Comparison of ENCODE assay signal across 8 cellular contexts in genomic region chr4:183503497-183504063, GRCh38. TPM values are rescaled to one million over a fixed set of nuclear protein-coding genes. Genes with fewer than 3 reads are reported as not detected.
A peak's percentile ranks its signal among the peaks of the same experiment; 100 is the strongest.
DNase-seq lines count a peak whose midpoint lies in the region; ATAC-seq and TF ChIP-seq lines count a peak whose summit lies in the region.

No MANE protein-coding gene starts in this region.

- H3K36me3 ChIP-seq in GM06990 (ENCODE audit: control insufficient read depth, insufficient read depth, low read length) (no peaks in the 10 kb centered on the region), PC-3 (ENCODE audit: low read depth, low read length) (no peaks in the 10 kb centered on the region), parathyroid adenoma (ENCODE audit: control insufficient read depth, insufficient read depth, low read length) (no peaks in the 10 kb centered on the region)

- peak; percentile 30 for DNase-seq in A172 (ENCODE audit: low spot score)
- no peak for DNase-seq in GM06990 (ENCODE audit: extremely low read depth, insufficient read length)
- peak; percentile 35 for DNase-seq in PC-3
- no peak for DNase-seq in epithelial cell of prostate (ENCODE audit: low read depth, low spot score)
- DNase-seq in RPMI8226: no peak
- DNase-seq in SKM-1 treated with dmso at 0.1 percent for 144 hours (lab: John Stamatoyannopoulos, UW; ENCODE audit: unreplicated experiment): no peak

- no peaks in the 10 kb centered on the region for H3F3A ChIP-seq in PC-3 (ENCODE audit: low read length, unreplicated experiment)

- H3K4me1 ChIP-seq in PC-3 (ENCODE audit: insufficient read depth, low read length): peaks cover 14% of the 10 kb centered on the region
- H3K4me1 ChIP-seq in parathyroid adenoma: no peaks in the 10 kb centered on the region

- CTCF ChIA-PET in PC-3 (lab: Charles Lee): interaction anchor here (0.9 kb wide), 1 partner anchor 97 kb away, joined by 3 read pairs; no protein-coding TSS in a partner anchor

- H3K4me3 ChIP-seq in GM06990 (replicated peaks; ENCODE audit: low read depth, low read length) (peak overlapping the region; percentile 89), PC-3 (ENCODE audit: low read length) (peak overlapping the region; percentile 93), parathyroid adenoma (ENCODE audit: low read depth, low read length) (peak overlapping the region; percentile 88)

- TF ChIP-seq CTCF in GM06990 (IDR thresholded peaks at IDR 0.05; ENCODE audit: insufficient read depth, low read length, poor library complexity, severe bottlenecking) (no peak), PC-3 (conservative IDR thresholded peaks at IDR 0.05; ENCODE audit: low read depth, low read length) (no peak), parathyroid adenoma (IDR thresholded peaks at IDR 0.05) (no peak)

- H2AFZ ChIP-seq in PC-3 (ENCODE audit: low read length) (peak overlapping the region; percentile 76), parathyroid adenoma (peak overlapping the region; percentile 81)

- POLR2A ChIA-PET in PC-3 (lab: Charles Lee; ENCODE audit: unreplicated experiment): no interaction called here

- intact Hi-C loops in PC-3 (cut with micrococcal nuclease): loop anchor here (1.0 to 10.0 kb wide), 4 partner anchors 31 to 134 kb away; partner anchors contain the start of gene CDKN2AIP

- H3K79me2 ChIP-seq in PC-3 (ENCODE audit: low read length) (peaks cover 52% of the 10 kb centered on the region), parathyroid adenoma (no peaks in the 10 kb centered on the region)

- H3K4me2 ChIP-seq in PC-3 (ENCODE audit: low read length) (peak overlapping the region; percentile 98), parathyroid adenoma (ENCODE audit: low read length) (peak overlapping the region; percentile 99)

- no peaks in the 10 kb centered on the region; the same call in 1 of the 2 replicates for H4K20me1 ChIP-seq in PC-3 (ENCODE audit: low read length)

- no peaks in the 10 kb centered on the region for H3K9me2 ChIP-seq in PC-3 (replicated peaks; ENCODE audit: low read length)

- H3K9me3 ChIP-seq in PC-3 (ENCODE audit: low read length) (no peaks in the 10 kb centered on the region), parathyroid adenoma (ENCODE audit: control insufficient read depth, low read length) (no peaks in the 10 kb centered on the region)

- ATAC-seq in HG02852 (IDR thresholded peaks at IDR 0.05; ENCODE audit: unreplicated experiment): peak; percentile 1
- peak; percentile 2 for ATAC-seq in PC-3

- TSS peak; percentile 64 for BruUV-seq in PC-3 (replicated peaks; lab: Mats Ljungman, UMichigan)

- H3K27me3 ChIP-seq in GM06990 (replicated peaks; ENCODE audit: control insufficient read depth, insufficient read depth, low read length) (no peaks in the 10 kb centered on the region), PC-3 (ENCODE audit: low read length) (no peaks in the 10 kb centered on the region), parathyroid adenoma (ENCODE audit: control insufficient read depth, insufficient read depth, low read length) (no peaks in the 10 kb centered on the region)

- H3K27ac ChIP-seq in PC-3 (ENCODE audit: low read length): peak overlapping the region; percentile 65
- peak overlapping the region; percentile 95 for H3K27ac ChIP-seq in epithelial cell of prostate
- H3K27ac ChIP-seq in parathyroid adenoma: peak overlapping the region; percentile 96

- peak overlapping the region; percentile 87 for H3K9ac ChIP-seq in PC-3 (ENCODE audit: low read length)
- peak overlapping the region; percentile 19 for H3K9ac ChIP-seq in parathyroid adenoma

RNA-seq across cellular contexts. Expression of gene ING2, which starts 1.3 kb away (rescaled TPM):
- 16.0 and 16.8 TPM in 2 replicates for total RNA-seq in A172 (2014; rRNA removed; shearing (Covaris generic))
- total RNA-seq in PC-3 (2014; rRNA removed): 12.4 and 17.3 TPM in 2 replicates

RNA-seq across cellular contexts. Expression of gene CDKN2AIP, which starts 59.1 kb away (rescaled TPM):
- 23.3 and 25.5 TPM in 2 replicates for total RNA-seq in A172 (2014; rRNA removed; shearing (Covaris generic))
- total RNA-seq in PC-3 (2014; rRNA removed): 21.2 and 31.5 TPM in 2 replicates

Comparison
In these comparisons a context has a peak if more than half of its experiments do, and no peak if none do; other contexts are left out.
1. DNase-seq: peak in A172 (single experiment) and PC-3 (single experiment); none in GM06990 (single experiment), epithelial cell of prostate (single experiment), RPMI8226 (single experiment) and SKM-1 treated with dmso at 0.1 percent for 144 hours (single experiment).
2. Peak in every context shown above with its lines, with median percentiles within 50 percentile points of each other: H3K4me3 ChIP-seq and H3K27ac ChIP-seq.